23 cellular contexts compared by ENCODE assay signal in genomic region chr10:14271621-14272020, GRCh38. TPM values are rescaled to one million over a fixed set of nuclear protein-coding genes. Genes with fewer than 3 reads are reported as not detected.
DNase-seq lines count a peak whose midpoint lies in the region; ATAC-seq, FAIRE-seq and TF ChIP-seq lines count a peak whose summit lies in the region.
"Had no signal": no experiment of that assay in that cellular context is flagged by ENCODE, and none has a peak within 500 bp of the region (broad histone marks: within the 10 kb centered on the region; RNA-seq: fewer than 3 reads in every experiment).

No MANE protein-coding gene starts in this region.

- H3K4me3 Mint-ChIP-seq in astrocyte (ENCODE audit: unreplicated experiment): no peak overlapping the region
- no peak overlapping the region for H3K4me3 Mint-ChIP-seq in osteocyte (ENCODE audit: unreplicated experiment)
- H3K4me3 Mint-ChIP-seq: CD4-positive, alpha-beta memory T cell; GM23338; HFFc6 had no signal

- TF ChIP-seq CTCF in astrocyte (IDR thresholded peaks at IDR 0.05; ENCODE audit: insufficient read depth, low read depth, low read length) (no peak), choroid plexus epithelial cell (conservative IDR thresholded peaks at IDR 0.05; ENCODE audit: low read depth, low read length) (no peak), osteocyte (IDR thresholded peaks at IDR 0.05) (no peak)

- no peaks in the 10 kb centered on the region for H3K9me3 ChIP-seq in astrocyte (ENCODE audit: insufficient read depth, low read depth, low read length)
- H3K9me3 ChIP-seq: A549, HAP-1 had no signal

- H3K9me3 Mint-ChIP-seq in astrocyte (ENCODE audit: unreplicated experiment) (peaks cover 3% of the 10 kb centered on the region), osteocyte (ENCODE audit: unreplicated experiment) (peaks cover 3% of the 10 kb centered on the region)
- H3K9me3 Mint-ChIP-seq: GM23338, HFFc6 had no signal

- H3K4me2 ChIP-seq in astrocyte (ENCODE audit: low read length): no peak overlapping the region
- H3K4me2 ChIP-seq: A549, GM23338 had no signal

- H3K27me3 Mint-ChIP-seq in astrocyte (ENCODE audit: low read depth, unreplicated experiment): peaks cover 12% of the 10 kb centered on the region
- H3K27me3 Mint-ChIP-seq in osteocyte (ENCODE audit: unreplicated experiment): no peaks in the 10 kb centered on the region

- FAIRE-seq in astrocyte (lab: Jason Lieb, UNC): no peak
- FAIRE-seq: A549, GM12878, GM19239, H54 had no signal

- no peak overlapping the region for H2AFZ ChIP-seq in astrocyte (ENCODE audit: low read depth, low read length)
- H2AFZ ChIP-seq: GM23338 had no signal

- no peak overlapping the region for H3K9ac ChIP-seq in astrocyte (ENCODE audit: low read length)

- H3K27ac Mint-ChIP-seq in astrocyte (ENCODE audit: unreplicated experiment) (no peak overlapping the region), osteocyte (ENCODE audit: unreplicated experiment) (peak overlapping the region; percentile 82)
- H3K27ac Mint-ChIP-seq: CD4-positive, alpha-beta memory T cell; GM23338; HFFc6 had no signal

- H3K4me3 ChIP-seq in astrocyte (ENCODE audit: insufficient read depth, low read depth, low read length) (no peak overlapping the region), choroid plexus epithelial cell (ENCODE audit: low read depth, low read length) (no peak overlapping the region)
- H3K4me3 ChIP-seq: A549, GM12878, GM23338, HAP-1 had no signal

- no peak overlapping the region for H3K27ac ChIP-seq in astrocyte (ENCODE audit: low read depth, low read length)
- H3K27ac ChIP-seq: A549 had no signal

- H3K4me1 ChIP-seq in astrocyte (ENCODE audit: insufficient read depth, low read length): no peaks in the 10 kb centered on the region
- H3K4me1 ChIP-seq: A549, HAP-1 had no signal

- DNase-seq in EH (ENCODE audit: low read depth) (peak; percentile 35), astrocyte (ENCODE audit: low read depth) (peak; percentile 31), choroid plexus epithelial cell (ENCODE audit: low read depth) (peak; percentile 10), osteocyte (ENCODE audit: extremely low spot score, unreplicated experiment) (no peak), globus pallidus (ENCODE audit: low spot score) (no peak)
- DNase-seq in stimulated activated CD4-positive, alpha-beta T cell treated with anti-CD3 and anti-CD28 coated beads, Interleukin-4, amount 100 ng/mL, for 24 hours: no peak
- DNase-seq: 8988T; ACHN; C1 segment of cervical spinal cord; Calu3; CD4-positive, alpha-beta memory T cell; COR-L47; DMS53; DMS79 treated with DMSO at 0.1 percent for 48 hours; GDM1; HFFc6 had no signal

- peaks cover 8% of the 10 kb centered on the region for H3K27me3 ChIP-seq in astrocyte (ENCODE audit: insufficient read depth, low read length)

- H3K36me3 Mint-ChIP-seq in astrocyte (ENCODE audit: low read depth, unreplicated experiment) (no peaks in the 10 kb centered on the region), osteocyte (ENCODE audit: unreplicated experiment) (peaks cover 7% of the 10 kb centered on the region)
- H3K36me3 Mint-ChIP-seq: CD4-positive, alpha-beta memory T cell had no signal

- ATAC-seq in GM21737 (IDR thresholded peaks at IDR 0.05; ENCODE audit: unreplicated experiment): no peak
- ATAC-seq: A549, GM12878, GM23338 had no signal

- no peaks in the 10 kb centered on the region for H4K20me1 ChIP-seq in astrocyte (ENCODE audit: insufficient read depth, low read length)

- H3K36me3 ChIP-seq in astrocyte (ENCODE audit: insufficient read depth, low read length): no peaks in the 10 kb centered on the region
- H3K36me3 ChIP-seq: HAP-1 had no signal

- H3K79me2 ChIP-seq in astrocyte (ENCODE audit: insufficient read depth, low read length): no peaks in the 10 kb centered on the region

- H3K4me1 Mint-ChIP-seq in astrocyte (ENCODE audit: low read depth, unreplicated experiment) (no peaks in the 10 kb centered on the region), osteocyte (ENCODE audit: unreplicated experiment) (peaks cover 26% of the 10 kb centered on the region)
- H3K4me1 Mint-ChIP-seq: CD4-positive, alpha-beta memory T cell; GM23338 had no signal

RNA-seq across cellular contexts. Expression of gene FRMD4A, which starts 59.1 kb away (rescaled TPM):
- total RNA-seq in astrocyte: 59.0 and 82.5 TPM in 2 replicates
- total RNA-seq in osteocyte: 236 and 267 TPM in 2 replicates

Comparison
In these comparisons a context has a peak if more than half of its experiments do, and no peak if none do; other contexts are left out.
1. DNase-seq: peak in EH (single experiment), astrocyte (single experiment) and choroid plexus epithelial cell (single experiment); none in osteocyte (single experiment), stimulated activated CD4-positive, alpha-beta T cell treated with anti-CD3 and anti-CD28 coated beads, Interleukin-4, amount 100 ng/mL, for 24 hours (single experiment) and globus pallidus (single experiment).